ENCODE assay signal across 12 cellular contexts in the genomic region with DNA sequence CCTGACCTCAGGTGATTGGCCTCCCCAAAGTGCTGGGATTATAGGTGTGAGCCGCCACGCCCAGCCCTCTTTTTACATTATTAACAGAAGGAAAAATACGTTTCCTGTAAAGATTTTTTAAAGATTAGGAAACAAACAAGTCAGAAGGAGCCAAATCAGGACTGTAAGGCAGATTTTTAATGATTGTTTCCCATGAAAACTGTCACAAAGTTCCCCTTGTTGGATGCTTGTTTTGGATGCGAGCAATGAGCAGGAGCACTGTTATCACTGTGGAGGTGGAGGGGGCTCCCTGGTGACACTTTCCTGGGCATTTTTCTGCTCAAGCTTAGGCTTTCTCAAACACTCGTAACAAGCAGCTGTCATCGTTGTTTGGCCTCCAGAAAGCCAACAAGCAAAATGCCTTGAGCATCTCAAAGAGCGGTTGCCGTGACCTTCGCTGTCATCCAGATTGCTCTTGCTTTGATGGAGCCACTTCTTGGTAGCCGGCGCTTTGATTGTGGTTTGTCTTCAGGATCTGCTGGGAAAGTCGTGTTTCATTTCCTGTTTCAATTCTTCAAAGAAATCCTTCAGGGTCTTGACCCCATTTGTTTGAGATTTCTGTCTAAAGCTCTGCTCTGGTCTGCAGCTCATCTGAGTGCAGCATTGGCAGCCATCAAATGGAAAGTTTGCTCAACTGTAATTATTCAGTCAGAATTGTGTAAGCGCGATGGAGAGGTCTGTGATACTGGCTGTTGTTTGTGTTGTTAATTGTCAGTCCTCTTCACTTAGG.
DNase-seq lines count a peak whose midpoint lies in the region; ATAC-seq and TF ChIP-seq lines count a peak whose summit lies in the region.
"Had no signal": no experiment of that assay in that cellular context is flagged by ENCODE, and none has a peak within 500 bp of the region (broad histone marks: within the 10 kb centered on the region; RNA-seq: fewer than 3 reads in every experiment).

No MANE protein-coding gene starts in this region.

- peak overlapping the region; percentile 41 for H3K27ac ChIP-seq in mesodermal cell (ENCODE audit: low read depth, low read length, severe bottlenecking)
- H3K27ac ChIP-seq: A549 had no signal

- H3K9me3 Mint-ChIP-seq in activated naive CD8-positive, alpha-beta T cell (ENCODE audit: low read depth) = no peaks in the 10 kb centered on the region
- no peaks in the 10 kb centered on the region for H3K9me3 Mint-ChIP-seq in MCF 10A (ENCODE audit: unreplicated experiment)

- no peak for ATAC-seq in GM18909 (IDR thresholded peaks at IDR 0.05; ENCODE audit: poor library complexity, unreplicated experiment)
- ATAC-seq in HG03521 (IDR thresholded peaks at IDR 0.05; ENCODE audit: unreplicated experiment) = no peak
- ATAC-seq: A549 had no signal

- no peaks in the 10 kb centered on the region for H3K9me3 ChIP-seq in mesodermal cell (ENCODE audit: control insufficient read depth, low read length)
- H3K9me3 ChIP-seq: A549, upper lobe of left lung had no signal

- H3K36me3 ChIP-seq in mesodermal cell (ENCODE audit: control insufficient read depth, insufficient read depth, low read length) = no peaks in the 10 kb centered on the region
- H3K36me3 ChIP-seq: upper lobe of left lung had no signal

- H3K4me1 Mint-ChIP-seq in activated naive CD8-positive, alpha-beta T cell (ENCODE audit: low read depth) = peaks cover 74% of the 10 kb centered on the region
- peaks cover 15% of the 10 kb centered on the region for H3K4me1 Mint-ChIP-seq in MCF 10A (ENCODE audit: insufficient read depth, unreplicated experiment)

- 79 to 83% methylated on average over 10 of the region's 14 CpGs for WGBS in mesodermal cell (ENCODE audit: insufficient coverage in 2 of 2), 2 experiments

- peak overlapping the region; percentile 61 for H3K4me3 Mint-ChIP-seq in activated naive CD8-positive, alpha-beta T cell
- H3K4me3 Mint-ChIP-seq in MCF 10A (ENCODE audit: unreplicated experiment) = no peak overlapping the region

- DNase-seq in NCI-H345 (lab: John Stamatoyannopoulos, UW) = peak; percentile 28
- no peak for DNase-seq in NCI-H345 treated with DMSO at 0.1 percent for 48 hours (lab: John Stamatoyannopoulos, UW; ENCODE audit: unreplicated experiment)
- DNase-seq in MV-4-11 (lab: John Stamatoyannopoulos, UW) = peak; percentile 83
- DNase-seq in MCF 10A (ENCODE audit: unreplicated experiment) = no peak
- DNase-seq: anterior cingulate cortex, kidney glomerular epithelial cell, upper lobe of left lung had no signal

- H3K27ac Mint-ChIP-seq in activated naive CD8-positive, alpha-beta T cell = peak overlapping the region; percentile 10
- H3K27ac Mint-ChIP-seq in MCF 10A (ENCODE audit: low read depth, unreplicated experiment) = no peak overlapping the region

- TF ChIP-seq CTCF in MCF 10A (IDR thresholded peaks at IDR 0.05; ENCODE audit: unreplicated experiment) = no peak

- H3K4me3 ChIP-seq in mesodermal cell (ENCODE audit: extremely low read depth, insufficient read depth, low read length, poor library complexity, severe bottlenecking) = no peak overlapping the region
- H3K4me3 ChIP-seq: A549, upper lobe of left lung had no signal

- no TSS peak for BruUV-seq in MCF 10A (replicated peaks; lab: Mats Ljungman, UMichigan)

- CTCF ChIA-PET in MCF 10A (lab: Yijun Ruan, JAX) = no interaction called here

- H3K36me3 Mint-ChIP-seq in activated naive CD8-positive, alpha-beta T cell = peaks cover 10% of the 10 kb centered on the region
- H3K36me3 Mint-ChIP-seq in MCF 10A (ENCODE audit: insufficient read depth, unreplicated experiment) = no peaks in the 10 kb centered on the region

- POLR2A ChIA-PET in MCF 10A (lab: Yijun Ruan, JAX) = no interaction called here

- H3K4me1 ChIP-seq in mesodermal cell (ENCODE audit: control insufficient read depth, insufficient read depth, low read length, poor library complexity, severe bottlenecking) = peaks cover 5% of the 10 kb centered on the region
- H3K4me1 ChIP-seq: A549 had no signal

- intact Hi-C loops in MCF 10A (cut with micrococcal nuclease) = no loop called here

- no peaks in the 10 kb centered on the region for H3K27me3 Mint-ChIP-seq in activated naive CD8-positive, alpha-beta T cell
- no peaks in the 10 kb centered on the region for H3K27me3 Mint-ChIP-seq in MCF 10A (ENCODE audit: insufficient read depth, unreplicated experiment)

Comparison
In these comparisons a context has a peak if more than half of its experiments do, and no peak if none do; other contexts are left out.
1. DNase-seq: peak in NCI-H345 (single experiment) and MV-4-11 (single experiment); none in NCI-H345 treated with DMSO at 0.1 percent for 48 hours (single experiment) and MCF 10A (single experiment).